1 cellular context compared by ENCODE assay signal in the genomic region with DNA sequence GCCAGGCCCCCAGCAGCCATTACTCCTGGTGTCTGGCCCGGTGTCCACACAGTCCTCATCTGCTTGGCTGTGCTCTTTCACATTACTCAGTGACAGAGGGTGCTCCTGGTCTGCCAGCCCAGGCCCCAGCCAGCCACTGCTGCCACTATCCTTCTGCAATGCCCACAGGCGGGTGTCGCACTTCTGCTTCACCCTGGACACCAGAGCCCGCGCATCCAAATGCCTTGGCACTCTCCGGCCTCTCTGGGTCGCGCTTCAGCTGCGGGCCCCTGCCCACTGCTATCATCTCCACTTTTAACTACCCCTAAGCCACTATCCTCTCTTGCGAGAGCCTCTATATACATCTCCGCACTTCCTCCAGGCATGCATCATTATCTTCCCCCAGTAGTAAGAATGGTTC.
TF ChIP-seq lines count a peak whose summit lies in the region.

No MANE protein-coding gene starts in this region.

TF ChIP-seq in GM23338, 12 proteins besides CTCF, POLR2A, EP300 and RAD21:
- TF ChIP-seq, protein P1, sequence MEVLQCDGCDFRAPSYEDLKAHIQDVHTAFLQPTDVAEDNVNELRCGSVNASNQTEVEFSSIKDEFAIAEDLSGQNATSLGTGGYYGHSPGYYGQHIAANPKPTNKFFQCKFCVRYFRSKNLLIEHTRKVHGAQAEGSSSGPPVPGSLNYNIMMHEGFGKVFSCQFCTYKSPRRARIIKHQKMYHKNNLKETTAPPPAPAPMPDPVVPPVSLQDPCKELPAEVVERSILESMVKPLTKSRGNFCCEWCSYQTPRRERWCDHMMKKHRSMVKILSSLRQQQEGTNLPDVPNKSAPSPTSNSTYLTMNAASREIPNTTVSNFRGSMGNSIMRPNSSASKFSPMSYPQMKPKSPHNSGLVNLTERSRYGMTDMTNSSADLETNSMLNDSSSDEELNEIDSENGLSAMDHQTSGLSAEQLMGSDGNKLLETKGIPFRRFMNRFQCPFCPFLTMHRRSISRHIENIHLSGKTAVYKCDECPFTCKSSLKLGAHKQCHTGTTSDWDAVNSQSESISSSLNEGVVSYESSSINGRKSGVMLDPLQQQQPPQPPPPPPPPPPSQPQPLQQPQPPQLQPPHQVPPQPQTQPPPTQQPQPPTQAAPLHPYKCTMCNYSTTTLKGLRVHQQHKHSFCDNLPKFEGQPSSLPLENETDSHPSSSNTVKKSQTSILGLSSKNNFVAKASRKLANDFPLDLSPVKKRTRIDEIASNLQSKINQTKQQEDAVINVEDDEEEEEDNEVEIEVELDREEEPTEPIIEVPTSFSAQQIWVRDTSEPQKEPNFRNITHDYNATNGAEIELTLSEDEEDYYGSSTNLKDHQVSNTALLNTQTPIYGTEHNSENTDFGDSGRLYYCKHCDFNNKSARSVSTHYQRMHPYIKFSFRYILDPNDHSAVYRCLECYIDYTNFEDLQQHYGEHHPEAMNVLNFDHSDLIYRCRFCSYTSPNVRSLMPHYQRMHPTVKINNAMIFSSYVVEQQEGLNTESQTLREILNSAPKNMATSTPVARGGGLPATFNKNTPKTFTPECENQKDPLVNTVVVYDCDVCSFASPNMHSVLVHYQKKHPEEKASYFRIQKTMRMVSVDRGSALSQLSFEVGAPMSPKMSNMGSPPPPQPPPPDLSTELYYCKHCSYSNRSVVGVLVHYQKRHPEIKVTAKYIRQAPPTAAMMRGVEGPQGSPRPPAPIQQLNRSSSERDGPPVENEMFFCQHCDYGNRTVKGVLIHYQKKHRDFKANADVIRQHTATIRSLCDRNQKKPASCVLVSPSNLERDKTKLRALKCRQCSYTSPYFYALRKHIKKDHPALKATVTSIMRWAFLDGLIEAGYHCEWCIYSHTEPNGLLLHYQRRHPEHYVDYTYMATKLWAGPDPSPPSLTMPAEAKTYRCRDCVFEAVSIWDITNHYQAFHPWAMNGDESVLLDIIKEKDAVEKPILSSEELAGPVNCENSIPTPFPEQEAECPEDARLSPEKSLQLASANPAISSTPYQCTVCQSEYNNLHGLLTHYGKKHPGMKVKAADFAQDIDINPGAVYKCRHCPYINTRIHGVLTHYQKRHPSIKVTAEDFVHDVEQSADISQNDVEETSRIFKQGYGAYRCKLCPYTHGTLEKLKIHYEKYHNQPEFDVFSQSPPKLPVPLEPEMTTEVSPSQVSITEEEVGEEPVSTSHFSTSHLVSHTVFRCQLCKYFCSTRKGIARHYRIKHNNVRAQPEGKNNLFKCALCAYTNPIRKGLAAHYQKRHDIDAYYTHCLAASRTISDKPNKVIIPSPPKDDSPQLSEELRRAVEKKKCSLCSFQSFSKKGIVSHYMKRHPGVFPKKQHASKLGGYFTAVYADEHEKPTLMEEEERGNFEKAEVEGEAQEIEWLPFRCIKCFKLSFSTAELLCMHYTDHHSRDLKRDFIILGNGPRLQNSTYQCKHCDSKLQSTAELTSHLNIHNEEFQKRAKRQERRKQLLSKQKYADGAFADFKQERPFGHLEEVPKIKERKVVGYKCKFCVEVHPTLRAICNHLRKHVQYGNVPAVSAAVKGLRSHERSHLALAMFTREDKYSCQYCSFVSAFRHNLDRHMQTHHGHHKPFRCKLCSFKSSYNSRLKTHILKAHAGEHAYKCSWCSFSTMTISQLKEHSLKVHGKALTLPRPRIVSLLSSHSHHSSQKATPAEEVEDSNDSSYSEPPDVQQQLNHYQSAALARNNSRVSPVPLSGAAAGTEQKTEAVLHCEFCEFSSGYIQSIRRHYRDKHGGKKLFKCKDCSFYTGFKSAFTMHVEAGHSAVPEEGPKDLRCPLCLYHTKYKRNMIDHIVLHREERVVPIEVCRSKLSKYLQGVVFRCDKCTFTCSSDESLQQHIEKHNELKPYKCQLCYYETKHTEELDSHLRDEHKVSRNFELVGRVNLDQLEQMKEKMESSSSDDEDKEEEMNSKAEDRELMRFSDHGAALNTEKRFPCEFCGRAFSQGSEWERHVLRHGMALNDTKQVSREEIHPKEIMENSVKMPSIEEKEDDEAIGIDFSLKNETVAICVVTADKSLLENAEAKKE (CRISPR knock-in tag; IDR thresholded peaks at IDR 0.05): no peak
- TF ChIP-seq JUNB (IDR thresholded peaks at IDR 0.05; ENCODE audit: unreplicated experiment) (no peak), EZH2phosphoT487 (IDR thresholded peaks at IDR 0.05; ENCODE audit: unreplicated experiment) (no peak), NANOG (IDR thresholded peaks at IDR 0.05; ENCODE audit: borderline replicate concordance) (no peak), STAT1 (IDR thresholded peaks at IDR 0.05; ENCODE audit: unreplicated experiment) (no peak), EZH2 (IDR thresholded peaks at IDR 0.05; ENCODE audit: low read depth, unreplicated experiment) (no peak), POLR2AphosphoS5 (IDR thresholded peaks at IDR 0.05; ENCODE audit: low read depth) (no peak)
- TF ChIP-seq, protein P2, sequence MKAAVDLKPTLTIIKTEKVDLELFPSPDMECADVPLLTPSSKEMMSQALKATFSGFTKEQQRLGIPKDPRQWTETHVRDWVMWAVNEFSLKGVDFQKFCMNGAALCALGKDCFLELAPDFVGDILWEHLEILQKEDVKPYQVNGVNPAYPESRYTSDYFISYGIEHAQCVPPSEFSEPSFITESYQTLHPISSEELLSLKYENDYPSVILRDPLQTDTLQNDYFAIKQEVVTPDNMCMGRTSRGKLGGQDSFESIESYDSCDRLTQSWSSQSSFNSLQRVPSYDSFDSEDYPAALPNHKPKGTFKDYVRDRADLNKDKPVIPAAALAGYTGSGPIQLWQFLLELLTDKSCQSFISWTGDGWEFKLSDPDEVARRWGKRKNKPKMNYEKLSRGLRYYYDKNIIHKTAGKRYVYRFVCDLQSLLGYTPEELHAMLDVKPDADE (IDR thresholded peaks at IDR 0.05): no peak
